In the genomic region with DNA sequence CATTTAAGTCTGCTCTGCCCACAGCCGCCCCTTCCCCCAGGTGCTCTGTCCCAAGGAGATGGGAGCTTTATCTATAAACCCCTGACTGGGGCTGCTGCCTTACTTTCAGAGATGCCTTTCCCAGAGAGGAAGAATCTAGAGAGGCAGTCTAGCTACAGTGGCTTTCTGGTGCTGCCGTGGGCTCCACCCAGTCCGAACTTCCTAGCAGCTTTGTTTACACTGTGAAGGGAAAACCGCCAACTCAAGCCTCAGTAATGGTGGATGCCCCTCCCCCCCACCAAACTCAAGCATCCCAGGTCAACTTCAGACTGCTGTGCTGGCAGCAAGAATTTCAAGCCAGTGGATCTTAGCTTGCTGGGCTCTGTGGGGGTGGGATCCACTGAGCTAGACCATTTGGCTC, we compare ENCODE assay signal across 9 cellular contexts. TPM values are rescaled to one million over a fixed set of nuclear protein-coding genes. Genes with fewer than 3 reads are reported as not detected.
"Had no signal": no experiment of that assay in that cellular context is flagged by ENCODE, and none has a peak within 500 bp of the region (broad histone marks: within the 10 kb centered on the region; RNA-seq: fewer than 3 reads in every experiment).

No MANE protein-coding gene starts in this region.

RNA-seq across cellular contexts. Expression of gene SPARCL1, which starts 40.5 kb away (rescaled TPM):
- total RNA-seq: activated CD4-positive, alpha-beta memory T cell treated with anti-CD3 and anti-CD28 coated beads for 36 hours; activated CD4-positive, alpha-beta T cell treated with anti-CD3 and anti-CD28 coated beads, Interleukin-2, amount 10 ng/mL, durations not matched to agents 24 days and 14 days; activated CD8-positive, alpha-beta memory T cell treated with anti-CD3 and anti-CD28 coated beads for 36 hours; activated naive CD4-positive, alpha-beta T cell treated with anti-CD3 and anti-CD28 coated beads for 36 hours; activated naive CD8-positive, alpha-beta T cell treated with anti-CD3 and anti-CD28 coated beads for 36 hours; activated T-helper 1 cell treated with anti-CD3 and anti-CD28 coated beads, Interleukin-12 subunit alpha, Interleukin-12 subunit beta, Interleukin-2, Interleukin-4 antibody, amounts not matched to agents 30 ng/mL and 10 ng/mL and 1 ng/mL, durations not matched to agents 14 hours and 24 hours and 36 hours; naive thymus-derived CD8-positive, alpha-beta T cell; SJCRH30; T-helper 17 cell had no signal
- polyA plus RNA-seq: naive thymus-derived CD8-positive, alpha-beta T cell had no signal
